Comparison of ENCODE assay signal across 1 cellular context in the genomic region with DNA sequence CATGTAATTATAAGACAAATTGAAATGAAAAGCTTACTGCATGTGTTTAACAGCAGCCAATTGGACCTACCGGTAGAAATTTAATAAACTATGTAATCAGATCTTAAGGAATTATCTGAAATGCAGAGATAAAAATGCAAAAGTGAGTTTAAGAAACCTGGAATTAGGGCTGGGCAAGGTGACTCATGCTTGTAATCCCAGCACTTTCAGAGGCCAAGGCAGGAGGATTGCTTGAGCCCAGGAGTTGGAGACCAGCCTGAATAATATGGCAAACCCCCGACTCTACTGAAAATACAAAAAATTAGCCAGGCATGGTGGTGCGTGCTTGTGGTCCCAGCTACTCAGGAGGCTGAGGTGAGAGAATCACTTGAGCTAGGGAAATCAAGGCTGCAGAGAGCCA.
TF ChIP-seq lines count a peak whose summit lies in the region.

No MANE protein-coding gene starts in this region.

TF ChIP-seq in WTC11, 78 proteins besides CTCF, POLR2A, EP300 and RAD21 (continued from another document):
- TF ChIP-seq, protein P1, sequence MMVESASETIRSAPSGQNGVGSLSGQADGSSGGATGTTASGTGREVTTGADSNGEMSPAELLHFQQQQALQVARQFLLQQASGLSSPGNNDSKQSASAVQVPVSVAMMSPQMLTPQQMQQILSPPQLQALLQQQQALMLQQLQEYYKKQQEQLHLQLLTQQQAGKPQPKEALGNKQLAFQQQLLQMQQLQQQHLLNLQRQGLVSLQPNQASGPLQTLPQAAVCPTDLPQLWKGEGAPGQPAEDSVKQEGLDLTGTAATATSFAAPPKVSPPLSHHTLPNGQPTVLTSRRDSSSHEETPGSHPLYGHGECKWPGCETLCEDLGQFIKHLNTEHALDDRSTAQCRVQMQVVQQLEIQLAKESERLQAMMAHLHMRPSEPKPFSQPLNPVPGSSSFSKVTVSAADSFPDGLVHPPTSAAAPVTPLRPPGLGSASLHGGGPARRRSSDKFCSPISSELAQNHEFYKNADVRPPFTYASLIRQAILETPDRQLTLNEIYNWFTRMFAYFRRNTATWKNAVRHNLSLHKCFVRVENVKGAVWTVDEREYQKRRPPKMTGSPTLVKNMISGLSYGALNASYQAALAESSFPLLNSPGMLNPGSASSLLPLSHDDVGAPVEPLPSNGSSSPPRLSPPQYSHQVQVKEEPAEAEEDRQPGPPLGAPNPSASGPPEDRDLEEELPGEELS (CRISPR knock-in tag; IDR thresholded peaks at IDR 0.05) = no peak
